Comparison of ENCODE assay signal across 14 cellular contexts in the genomic region with DNA sequence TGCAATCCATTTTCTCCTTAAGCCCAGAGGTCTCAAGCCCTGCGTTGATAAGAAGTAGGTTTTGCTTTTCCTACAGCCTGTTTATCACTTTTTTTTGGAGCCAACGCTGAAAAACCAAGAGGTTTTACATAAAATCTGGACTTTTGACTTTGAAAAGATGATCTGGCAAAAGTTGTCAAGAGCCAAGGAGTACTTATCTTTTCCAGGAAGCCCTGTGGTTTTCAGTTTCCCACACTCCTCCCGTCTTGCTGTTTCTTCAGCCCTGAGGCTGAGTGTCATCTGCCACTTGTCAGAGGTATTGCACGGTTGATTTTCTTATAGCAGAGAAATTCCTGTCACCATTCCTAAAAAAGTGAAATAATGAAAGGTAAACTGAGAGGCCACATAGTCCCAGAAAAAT.
DNase-seq lines count a peak whose midpoint lies in the region; TF ChIP-seq lines count a peak whose summit lies in the region.
"Had no signal": no experiment of that assay in that cellular context is flagged by ENCODE, and none has a peak within 500 bp of the region (broad histone marks: within the 10 kb centered on the region; RNA-seq: fewer than 3 reads in every experiment).

No MANE protein-coding gene starts in this region.

- no peaks in the 10 kb centered on the region for H3K9me3 Mint-ChIP-seq in MCF 10A (ENCODE audit: unreplicated experiment)
- H3K9me3 Mint-ChIP-seq in HFFc6: no peaks in the 10 kb centered on the region
- H3K9me3 Mint-ChIP-seq: stimulated activated memory B cell treated with anti-CD40 and anti-IgM and Interleukin-4, amounts not matched to agents 10 μg/mL and 1 μg/mL and 100 μg/mL, for 72 hours had no signal

- BruUV-seq in MCF 10A (replicated peaks; lab: Mats Ljungman, UMichigan): no TSS peak

- no peaks in the 10 kb centered on the region for H3K27me3 ChIP-seq in breast epithelium
- H3K27me3 ChIP-seq in spleen (replicated peaks in 1 of 7): no peaks in the 10 kb centered on the region

- no peak overlapping the region for H3K27ac Mint-ChIP-seq in MCF 10A (ENCODE audit: low read depth, unreplicated experiment)
- no peak overlapping the region for H3K27ac Mint-ChIP-seq in HFFc6
- H3K27ac Mint-ChIP-seq: stimulated activated memory B cell treated with anti-CD40 and anti-IgM and Interleukin-4, amounts not matched to agents 10 μg/mL and 1 μg/mL and 100 μg/mL, for 72 hours had no signal

- H3K9me3 ChIP-seq in breast epithelium (no peaks in the 10 kb centered on the region), spleen (no peaks in the 10 kb centered on the region)

- H3K27me3 Mint-ChIP-seq in MCF 10A (ENCODE audit: insufficient read depth, unreplicated experiment) (no peaks in the 10 kb centered on the region), HFFc6 (ENCODE audit: insufficient read depth) (no peaks in the 10 kb centered on the region)
- H3K27me3 Mint-ChIP-seq: stimulated activated memory B cell treated with anti-CD40 and anti-IgM and Interleukin-4, amounts not matched to agents 10 μg/mL and 1 μg/mL and 100 μg/mL, for 72 hours had no signal

- intact Hi-C loops in MCF 10A (cut with micrococcal nuclease): no loop called here
- intact Hi-C loops in breast epithelium (cut with DNase I; ENCODE audit: low total_unique reads): no loop called here
- intact Hi-C loops in spleen (cut with DNase I; ENCODE audit: low total_unique reads): no loop called here

- DNase-seq in MCF 10A (ENCODE audit: unreplicated experiment) (peak; percentile 14), breast epithelium (ENCODE audit: low spot score in 2 of 2) (no peak), RPMI7951 (ENCODE audit: low read depth) (peak; percentile 72), erythroblast (lab: John Stamatoyannopoulos, UW) (peak; percentile 17 to 28), spleen (no peak), HFFc6 (no peak), dermis blood vessel endothelial cell (no peak), GOT3 (lab: John Stamatoyannopoulos, UW) (no peak)
- DNase-seq: activated CD4-positive, alpha-beta T cell treated with anti-CD3 and anti-CD28 coated beads for 48 hours; hypothalamus; NCI-H146; NCI-H82 had no signal

- no peak overlapping the region for H3K4me3 ChIP-seq in breast epithelium
- no peak overlapping the region for H3K4me3 ChIP-seq in spleen

- H3K27ac ChIP-seq in breast epithelium: no peak overlapping the region
- H3K27ac ChIP-seq in spleen: peak overlapping the region in 5 of 8 donors; percentile 10 to 79 (median 40)
- H3K27ac ChIP-seq: C4-2B had no signal

- H3K4me1 Mint-ChIP-seq in MCF 10A (ENCODE audit: insufficient read depth, unreplicated experiment): no peaks in the 10 kb centered on the region
- H3K4me1 Mint-ChIP-seq in HFFc6 (ENCODE audit: low read depth): no peaks in the 10 kb centered on the region
- H3K4me1 Mint-ChIP-seq: stimulated activated memory B cell treated with anti-CD40 and anti-IgM and Interleukin-4, amounts not matched to agents 10 μg/mL and 1 μg/mL and 100 μg/mL, for 72 hours had no signal

- TF ChIP-seq CTCF in MCF 10A (IDR thresholded peaks at IDR 0.05; ENCODE audit: unreplicated experiment): no peak
- no peak for TF ChIP-seq CTCF in breast epithelium (IDR thresholded peaks at IDR 0.05)
- no peak for TF ChIP-seq CTCF in spleen (IDR thresholded peaks at IDR 0.05 in 8 of 11, conservative IDR thresholded peaks at IDR 0.05 in 3 of 11)
- no peak for TF ChIP-seq CTCF in HFFc6 (IDR thresholded peaks at IDR 0.05)

- CTCF ChIA-PET in MCF 10A (lab: Yijun Ruan, JAX): no interaction called here

- TF ChIP-seq POLR2A in breast epithelium (IDR thresholded peaks at IDR 0.05) (no peak), erythroblast (IDR thresholded peaks at IDR 0.05; ENCODE audit: low read length) (no peak), spleen (IDR thresholded peaks at IDR 0.05) (no peak)

- POLR2A ChIA-PET in MCF 10A (lab: Yijun Ruan, JAX): no interaction called here

- 26 to 42% (median 37%) methylated on average over 4 of the region's 4 CpGs for WGBS in spleen, 5 donors

- H3K4me3 Mint-ChIP-seq in MCF 10A (ENCODE audit: unreplicated experiment) (no peak overlapping the region), HFFc6 (no peak overlapping the region)
- H3K4me3 Mint-ChIP-seq: stimulated activated memory B cell treated with anti-CD40 and anti-IgM and Interleukin-4, amounts not matched to agents 10 μg/mL and 1 μg/mL and 100 μg/mL, for 72 hours had no signal

- H3K36me3 Mint-ChIP-seq in MCF 10A (ENCODE audit: insufficient read depth, unreplicated experiment): peaks cover 24% of the 10 kb centered on the region
- peaks cover 8% of the 10 kb centered on the region for H3K36me3 Mint-ChIP-seq in HFFc6 (ENCODE audit: low read depth)

- H3K36me3 ChIP-seq in breast epithelium (no peaks in the 10 kb centered on the region), spleen (peaks cover 0 to 50% (median 0%) of the 10 kb centered on the region in 6 donors)

- H3K4me1 ChIP-seq in breast epithelium (no peaks in the 10 kb centered on the region), spleen (peaks cover 0 to 19% (median 4%) of the 10 kb centered on the region in 6 donors)

Comparison
In these comparisons a context has a peak if more than half of its experiments do, and no peak if none do; other contexts are left out.
1. DNase-seq: peak in MCF 10A (single experiment), RPMI7951 (single experiment) and erythroblast (2 of 2); none in breast epithelium (0 of 2), spleen (single experiment), HFFc6 (single experiment), dermis blood vessel endothelial cell (single experiment) and GOT3 (single experiment).
2. H3K27ac ChIP-seq: peak in spleen (5 of 8); none in breast epithelium (0 of 2).